Comparison of ENCODE assay signal across 1 cellular context in genomic region chr5:143979044-143979690, GRCh38.
TF ChIP-seq lines count a peak whose summit lies in the region.

No MANE protein-coding gene starts in this region.

TF ChIP-seq in IMR-90, 13 proteins besides CTCF, POLR2A, EP300 and RAD21 (continued from another document):
- no peak for TF ChIP-seq FOS (IDR thresholded peaks at IDR 0.05; ENCODE audit: low read depth, low read length)
- no peak for TF ChIP-seq RFX5 (IDR thresholded peaks at IDR 0.05; ENCODE audit: low read depth, low read length)
- no peak for TF ChIP-seq BHLHE40 (IDR thresholded peaks at IDR 0.05; ENCODE audit: low read depth, low read length)
- TF ChIP-seq MAFK (IDR thresholded peaks at IDR 0.05; ENCODE audit: low read depth, low read length): no peak
- no peak for TF ChIP-seq RCOR1 (IDR thresholded peaks at IDR 0.05; ENCODE audit: insufficient replicate concordance, low read length)
- no peak for TF ChIP-seq ELK1 (IDR thresholded peaks at IDR 0.05; ENCODE audit: borderline replicate concordance, low read depth, low read length)
